Comparison of ENCODE assay signal across 8 cellular contexts in genomic region chrX:153967536-153968214, GRCh38. TPM values are rescaled to one million over a fixed set of nuclear protein-coding genes. Genes with fewer than 3 reads are reported as not detected.
DNase-seq lines count a peak whose midpoint lies in the region; ATAC-seq and TF ChIP-seq lines count a peak whose summit lies in the region.
"Had no signal": no experiment of that assay in that cellular context is flagged by ENCODE, and none has a peak within 500 bp of the region (broad histone marks: within the 10 kb centered on the region; RNA-seq: fewer than 3 reads in every experiment).

No MANE protein-coding gene starts in this region.

- peaks cover 80% of the 10 kb centered on the region for H3K79me2 ChIP-seq in SK-N-SH (ENCODE audit: insufficient read depth)

- H4K20me1 ChIP-seq in SK-N-SH (ENCODE audit: insufficient read depth), result peaks cover 72% of the 10 kb centered on the region

- no peak for TF ChIP-seq RAD21 in SK-N-SH (IDR thresholded peaks at IDR 0.05; ENCODE audit: low read length)

- H3K4me3 ChIP-seq in HL-60 (replicated peaks; ENCODE audit: insufficient read depth, low read length) (peak overlapping the region; percentile 71), SK-N-SH (ENCODE audit: low read depth in 2 of 2, low read length in 1 of 2) (no peak overlapping the region), esophagus (ENCODE audit: low read depth in 1 of 2, low read length in 2 of 2) (no peak overlapping the region)
- H3K4me3 ChIP-seq: SJSA1 had no signal

- POLR2A ChIA-PET in SK-N-SH (lab: Yijun Ruan, JAX), result no interaction called here

- TF ChIP-seq CTCF in HL-60 (IDR thresholded peaks at IDR 0.05; ENCODE audit: insufficient read depth, low read length) (no peak), SK-N-SH (IDR thresholded peaks at IDR 0.05) (no peak)

- H3F3A ChIP-seq in SK-N-SH (replicated peaks; ENCODE audit: insufficient read depth), result no peaks in the 10 kb centered on the region

- CTCF ChIA-PET in SK-N-SH (lab: Yijun Ruan, JAX), result interaction anchor here (0.6 to 11.6 kb wide), 8 partner anchors 10 to 349 kb away, joined by 3 to 179 read pairs (median 6); partner anchors contain the start of genes PLXNB3 and RENBP

- no peak for TF ChIP-seq EP300 in SK-N-SH (IDR thresholded peaks at IDR 0.05; ENCODE audit: borderline replicate concordance in 1 of 2, low read depth in 1 of 2, low read length in 1 of 2)

- ATAC-seq in stimulated activated naive CD8-positive, alpha-beta T cell treated with anti-CD3 and anti-CD28 coated beads, Interleukin-15, Interleukin-2, amounts not matched to agents 100 U/mL and 50 U/mL, for 24 hours, result no peak
- ATAC-seq in HG03342 (IDR thresholded peaks at IDR 0.05; ENCODE audit: unreplicated experiment) (no peak), GM19397 (IDR thresholded peaks at IDR 0.05; ENCODE audit: unreplicated experiment) (no peak)

- H3K4me2 ChIP-seq in SK-N-SH, result peak overlapping the region; percentile 80; the same call in 1 of the 2 replicates

- H3K27me3 ChIP-seq in HL-60 (ENCODE audit: insufficient read depth, poor library complexity, severe bottlenecking) (no peaks in the 10 kb centered on the region), SK-N-SH (ENCODE audit: insufficient read depth) (no peaks in the 10 kb centered on the region), esophagus (ENCODE audit: control insufficient read depth in 1 of 2, insufficient read depth in 2 of 2, low read length in 2 of 2) (no peaks in the 10 kb centered on the region)
- H3K27me3 ChIP-seq: SJSA1 had no signal

- H3K4me1 ChIP-seq in SK-N-SH (ENCODE audit: control insufficient read depth in 1 of 2, insufficient read depth in 2 of 2, low read depth in 1 of 2, low read length in 1 of 2) (peaks cover 16 to 35% of the 10 kb centered on the region in 2 experiments; a peak in 2 of 4 replicates), esophagus (ENCODE audit: control insufficient read depth in 2 of 2, insufficient read depth in 2 of 2, low read length in 1 of 2) (peaks cover 2 to 25% of the 10 kb centered on the region in 2 donors)

- H3K9me2 ChIP-seq in SK-N-SH, result no peaks in the 10 kb centered on the region

- no peak overlapping the region for H2AFZ ChIP-seq in SK-N-SH (ENCODE audit: low read depth)

- WGBS in SK-N-SH (ENCODE audit: low lambda C conversion rate), result 89% methylated on average over 9 of the region's 16 CpGs
- 52 to 72% methylated on average over 16 of the region's 16 CpGs for WGBS in esophagus, 2 donors

- peak in 1 of 2 experiments; percentile 54 for DNase-seq in HL-60 (ENCODE audit: low read depth in 1 of 2, low spot score in 1 of 2)
- DNase-seq in SK-N-SH, result no peak
- DNase-seq in stimulated activated naive CD8-positive, alpha-beta T cell treated with anti-CD3 and anti-CD28 coated beads, Interleukin-15, Interleukin-2, amounts not matched to agents 100 U/mL and 50 U/mL, for 24 hours, result peak; percentile 26
- no peak for DNase-seq in EL

- H3K9me3 ChIP-seq in SK-N-SH (no peaks in the 10 kb centered on the region), esophagus (ENCODE audit: control insufficient read depth in 2 of 2, insufficient read depth in 1 of 2, low read depth in 1 of 2, low read length in 1 of 2) (no peaks in the 10 kb centered on the region)
- H3K9me3 ChIP-seq: SJSA1 had no signal

- H3K36me3 ChIP-seq in SK-N-SH (replicated peaks in 1 of 2; ENCODE audit: control insufficient read depth in 1 of 2, insufficient read depth in 2 of 2, low read length in 1 of 2) (peaks cover 6 to 23% of the 10 kb centered on the region in 2 experiments), esophagus (ENCODE audit: control insufficient read depth in 2 of 2, insufficient read depth in 2 of 2, low read length in 1 of 2) (peaks cover 0 to 18% of the 10 kb centered on the region in 2 donors)

- no peak overlapping the region for H3K9ac ChIP-seq in SK-N-SH

- H3K27ac ChIP-seq in HL-60 (replicated peaks), result peak overlapping the region; percentile 99
- no peak overlapping the region; a peak in 1 of 4 replicates for H3K27ac ChIP-seq in SK-N-SH (ENCODE audit: low read depth in 2 of 2, low read length in 1 of 2)
- H3K27ac ChIP-seq in esophagus (ENCODE audit: low read depth in 2 of 2, low read length in 1 of 2), result peak overlapping the region; percentile 64 to 68
- H3K27ac ChIP-seq: SJSA1 had no signal

TF ChIP-seq in SK-N-SH, 30 proteins besides CTCF, POLR2A, EP300 and RAD21:
- TF ChIP-seq YY1 (IDR thresholded peaks at IDR 0.05; ENCODE audit: low read depth) (no peak), MEF2A (IDR thresholded peaks at IDR 0.05; ENCODE audit: borderline replicate concordance, low read depth) (no peak), TCF12 (IDR thresholded peaks at IDR 0.05) (no peak), PBX3 (IDR thresholded peaks at IDR 0.05) (no peak), MAX (IDR thresholded peaks at IDR 0.05; ENCODE audit: low read depth) (no peak), JUND (IDR thresholded peaks at IDR 0.05) (no peak), GATA2 (CRISPR knock-in tag; IDR thresholded peaks at IDR 0.05) (no peak), GABPA (IDR thresholded peaks at IDR 0.05; ENCODE audit: low read depth) (no peak), NRF1 (IDR thresholded peaks at IDR 0.05; ENCODE audit: low read depth, low read length) (no peak), SIN3A (IDR thresholded peaks at IDR 0.05; ENCODE audit: borderline replicate concordance, low read depth, low read length) (no peak)

RNA-seq across cellular contexts. Expression of gene HCFC1, which starts 3.9 kb away (rescaled TPM):
- polyA plus RNA-seq in SK-N-SH (2012; rRNA removed) (4.7 and 9.5 TPM in 2 replicates), esophagus (10 to 100 TPM; 13.0 to 15.9 TPM)
- 5.9 and 8.1 TPM in 2 replicates for polyA plus RNA-seq in SK-N-SH (2012; cell fraction: cytosol; rRNA removed)
- polyA plus RNA-seq in SK-N-SH (2012; cell fraction: nucleus; rRNA removed), result 27.0 and 39.1 TPM in 2 replicates

RNA-seq across cellular contexts. Expression of gene TMEM187, which starts 4.9 kb away (rescaled TPM):
- polyA plus RNA-seq in SK-N-SH (2012; rRNA removed) (9.4 and 10.9 TPM in 2 replicates), esophagus (1 to 10 TPM; 2.5 to 3.3 TPM)
- polyA plus RNA-seq in SK-N-SH (2012; cell fraction: cytosol; rRNA removed), result 4.6 and 6.8 TPM in 2 replicates
- polyA plus RNA-seq in SK-N-SH (2012; cell fraction: nucleus; rRNA removed), result 7.8 and 9.4 TPM in 2 replicates

RNA-seq across cellular contexts. Expression of gene RENBP, which starts 23.2 kb away (rescaled TPM):
- polyA plus RNA-seq in SK-N-SH (2012; rRNA removed), result 0.90 and 1.0 TPM in 2 replicates
- polyA plus RNA-seq in SK-N-SH (2012; cell fraction: cytosol; rRNA removed), result 0.45 and 0.56 TPM in 2 replicates
- 3.0 and 3.2 TPM in 2 replicates for polyA plus RNA-seq in SK-N-SH (2012; cell fraction: nucleus; rRNA removed)
- 1 to 10 TPM; 1.4 to 1.6 TPM for polyA plus RNA-seq in esophagus

RNA-seq across cellular contexts. Expression of gene NAA10, which starts 32.8 kb away (rescaled TPM):
- 192 and 229 TPM in 2 replicates for polyA plus RNA-seq in SK-N-SH (2012; rRNA removed)
- 193 and 253 TPM in 2 replicates for polyA plus RNA-seq in SK-N-SH (2012; cell fraction: cytosol; rRNA removed)
- 502 and 579 TPM in 2 replicates for polyA plus RNA-seq in SK-N-SH (2012; cell fraction: nucleus; rRNA removed)
- polyA plus RNA-seq in esophagus, result 100 to 1,000 TPM in 1 of 2 donors, 10 to 100 TPM in 1; 86.6 to 104 TPM

RNA-seq across cellular contexts. Expression of gene ARHGAP4, which starts 41.6 kb away (rescaled TPM):
- polyA plus RNA-seq in SK-N-SH (2012; rRNA removed) (1.6 and 2.2 TPM in 2 replicates), esophagus (10 to 100 TPM; 10.6 to 23.4 TPM)
- polyA plus RNA-seq in SK-N-SH (2012; cell fraction: cytosol; rRNA removed), result 0.45 and 0.94 TPM in 2 replicates
- polyA plus RNA-seq in SK-N-SH (2012; cell fraction: nucleus; rRNA removed), result 15.6 and 25.4 TPM in 2 replicates

Comparison
In these comparisons a context has a peak if more than half of its experiments do, and no peak if none do; other contexts are left out.
1. H3K27ac ChIP-seq: peak in HL-60 (single experiment) and esophagus (2 of 2); none in SK-N-SH (0 of 2).